In the genomic region with DNA sequence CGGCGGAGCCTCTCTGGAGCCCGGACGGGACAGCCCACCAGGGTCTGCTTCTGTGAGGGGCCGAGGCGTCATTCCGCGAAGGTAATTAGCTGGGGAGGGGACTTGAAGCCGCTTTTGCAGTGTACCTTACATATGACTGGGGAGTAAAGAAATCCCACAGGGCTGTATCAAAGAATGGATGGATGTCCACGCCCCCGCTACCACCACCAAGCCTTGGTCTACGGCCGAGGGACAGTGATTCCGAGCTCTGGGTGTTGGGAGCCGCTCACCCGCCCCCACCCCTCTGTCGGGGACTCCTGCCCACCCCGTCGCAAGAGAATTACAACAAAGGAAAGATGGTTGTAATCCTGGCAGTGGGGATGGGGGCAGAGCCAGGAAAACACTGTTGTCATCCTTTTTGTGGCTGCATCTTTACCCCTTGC, we compare ENCODE assay signal across 1 cellular context.
A peak's percentile ranks its signal among the peaks of the same experiment; 100 is the strongest.
TF ChIP-seq lines count a peak whose summit lies in the region.

No MANE protein-coding gene starts in this region.

TF ChIP-seq in HepG2, 621 proteins besides CTCF, POLR2A, EP300 and RAD21 (continued from another document):
- TF ChIP-seq, protein P1, sequence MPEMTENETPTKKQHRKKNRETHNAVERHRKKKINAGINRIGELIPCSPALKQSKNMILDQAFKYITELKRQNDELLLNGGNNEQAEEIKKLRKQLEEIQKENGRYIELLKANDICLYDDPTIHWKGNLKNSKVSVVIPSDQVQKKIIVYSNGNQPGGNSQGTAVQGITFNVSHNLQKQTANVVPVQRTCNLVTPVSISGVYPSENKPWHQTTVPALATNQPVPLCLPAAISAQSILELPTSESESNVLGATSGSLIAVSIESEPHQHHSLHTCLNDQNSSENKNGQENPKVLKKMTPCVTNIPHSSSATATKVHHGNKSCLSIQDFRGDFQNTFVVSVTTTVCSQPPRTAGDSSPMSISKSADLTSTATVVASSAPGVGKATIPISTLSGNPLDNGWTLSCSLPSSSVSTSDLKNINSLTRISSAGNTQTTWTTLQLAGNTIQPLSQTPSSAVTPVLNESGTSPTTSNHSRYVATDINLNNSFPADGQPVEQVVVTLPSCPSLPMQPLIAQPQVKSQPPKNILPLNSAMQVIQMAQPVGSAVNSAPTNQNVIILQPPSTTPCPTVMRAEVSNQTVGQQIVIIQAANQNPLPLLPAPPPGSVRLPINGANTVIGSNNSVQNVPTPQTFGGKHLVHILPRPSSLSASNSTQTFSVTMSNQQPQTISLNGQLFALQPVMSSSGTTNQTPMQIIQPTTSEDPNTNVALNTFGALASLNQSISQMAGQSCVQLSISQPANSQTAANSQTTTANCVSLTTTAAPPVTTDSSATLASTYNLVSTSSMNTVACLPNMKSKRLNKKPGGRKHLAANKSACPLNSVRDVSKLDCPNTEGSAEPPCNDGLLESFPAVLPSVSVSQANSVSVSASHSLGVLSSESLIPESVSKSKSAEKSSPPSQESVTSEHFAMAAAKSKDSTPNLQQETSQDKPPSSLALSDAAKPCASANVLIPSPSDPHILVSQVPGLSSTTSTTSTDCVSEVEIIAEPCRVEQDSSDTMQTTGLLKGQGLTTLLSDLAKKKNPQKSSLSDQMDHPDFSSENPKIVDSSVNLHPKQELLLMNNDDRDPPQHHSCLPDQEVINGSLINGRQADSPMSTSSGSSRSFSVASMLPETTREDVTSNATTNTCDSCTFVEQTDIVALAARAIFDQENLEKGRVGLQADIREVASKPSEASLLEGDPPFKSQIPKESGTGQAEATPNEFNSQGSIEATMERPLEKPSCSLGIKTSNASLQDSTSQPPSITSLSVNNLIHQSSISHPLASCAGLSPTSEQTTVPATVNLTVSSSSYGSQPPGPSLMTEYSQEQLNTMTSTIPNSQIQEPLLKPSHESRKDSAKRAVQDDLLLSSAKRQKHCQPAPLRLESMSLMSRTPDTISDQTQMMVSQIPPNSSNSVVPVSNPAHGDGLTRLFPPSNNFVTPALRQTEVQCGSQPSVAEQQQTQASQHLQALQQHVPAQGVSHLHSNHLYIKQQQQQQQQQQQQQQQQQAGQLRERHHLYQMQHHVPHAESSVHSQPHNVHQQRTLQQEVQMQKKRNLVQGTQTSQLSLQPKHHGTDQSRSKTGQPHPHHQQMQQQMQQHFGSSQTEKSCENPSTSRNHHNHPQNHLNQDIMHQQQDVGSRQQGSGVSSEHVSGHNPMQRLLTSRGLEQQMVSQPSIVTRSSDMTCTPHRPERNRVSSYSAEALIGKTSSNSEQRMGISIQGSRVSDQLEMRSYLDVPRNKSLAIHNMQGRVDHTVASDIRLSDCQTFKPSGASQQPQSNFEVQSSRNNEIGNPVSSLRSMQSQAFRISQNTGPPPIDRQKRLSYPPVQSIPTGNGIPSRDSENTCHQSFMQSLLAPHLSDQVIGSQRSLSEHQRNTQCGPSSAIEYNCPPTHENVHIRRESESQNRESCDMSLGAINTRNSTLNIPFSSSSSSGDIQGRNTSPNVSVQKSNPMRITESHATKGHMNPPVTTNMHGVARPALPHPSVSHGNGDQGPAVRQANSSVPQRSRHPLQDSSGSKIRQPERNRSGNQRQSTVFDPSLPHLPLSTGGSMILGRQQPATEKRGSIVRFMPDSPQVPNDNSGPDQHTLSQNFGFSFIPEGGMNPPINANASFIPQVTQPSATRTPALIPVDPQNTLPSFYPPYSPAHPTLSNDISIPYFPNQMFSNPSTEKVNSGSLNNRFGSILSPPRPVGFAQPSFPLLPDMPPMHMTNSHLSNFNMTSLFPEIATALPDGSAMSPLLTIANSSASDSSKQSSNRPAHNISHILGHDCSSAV (CRISPR knock-in tag; IDR thresholded peaks at IDR 0.05; ENCODE audit: borderline replicate concordance) = 0 out of 2 replicates have a peak, but pooled peaks have one; percentile 82
- peak; percentile 11 for TF ChIP-seq ZNF501 (CRISPR knock-in tag; IDR thresholded peaks at IDR 0.05)
- peak; percentile 7 for TF ChIP-seq SRSF1 (optimal IDR thresholded peaks at IDR 0.05; ENCODE audit: low read depth, low read length)
- 0 out of 2 replicates have a peak, but pooled peaks have one; percentile 50 for TF ChIP-seq NFATC3 (CRISPR knock-in tag; IDR thresholded peaks at IDR 0.05)
- TF ChIP-seq ZNF552 (CRISPR knock-in tag; IDR thresholded peaks at IDR 0.05; ENCODE audit: borderline replicate concordance) = 0 out of 2 replicates have a peak, but pooled peaks have one; percentile 40
- TF ChIP-seq ZNF670 (CRISPR knock-in tag; IDR thresholded peaks at IDR 0.05; ENCODE audit: borderline replicate concordance) = 0 out of 2 replicates have a peak, but pooled peaks have one; percentile 4
- TF ChIP-seq, protein P2, sequence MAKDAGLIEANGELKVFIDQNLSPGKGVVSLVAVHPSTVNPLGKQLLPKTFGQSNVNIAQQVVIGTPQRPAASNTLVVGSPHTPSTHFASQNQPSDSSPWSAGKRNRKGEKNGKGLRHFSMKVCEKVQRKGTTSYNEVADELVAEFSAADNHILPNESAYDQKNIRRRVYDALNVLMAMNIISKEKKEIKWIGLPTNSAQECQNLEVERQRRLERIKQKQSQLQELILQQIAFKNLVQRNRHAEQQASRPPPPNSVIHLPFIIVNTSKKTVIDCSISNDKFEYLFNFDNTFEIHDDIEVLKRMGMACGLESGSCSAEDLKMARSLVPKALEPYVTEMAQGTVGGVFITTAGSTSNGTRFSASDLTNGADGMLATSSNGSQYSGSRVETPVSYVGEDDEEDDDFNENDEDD (CRISPR knock-in tag; IDR thresholded peaks at IDR 0.05; ENCODE audit: borderline replicate concordance) = no peak
- TF ChIP-seq HMG20A (CRISPR knock-in tag; IDR thresholded peaks at IDR 0.05; ENCODE audit: borderline replicate concordance) = no peak
- peak; percentile 51; the same call in 1 of the 2 replicates for TF ChIP-seq ZNF777 (CRISPR knock-in tag; IDR thresholded peaks at IDR 0.05)
- 0 out of 2 replicates have a peak, but pooled peaks have one; percentile 29 for TF ChIP-seq SETDB1 (CRISPR knock-in tag; IDR thresholded peaks at IDR 0.05; ENCODE audit: borderline replicate concordance)
- peak; percentile 53; the same call in 1 of the 2 replicates for TF ChIP-seq ZFP82 (CRISPR knock-in tag; IDR thresholded peaks at IDR 0.05; ENCODE audit: borderline replicate concordance)
- TF ChIP-seq GFI1 (CRISPR knock-in tag; IDR thresholded peaks at IDR 0.05; ENCODE audit: borderline replicate concordance) = 0 out of 2 replicates have a peak, but pooled peaks have one; percentile 6
- TF ChIP-seq EED (CRISPR knock-in tag; IDR thresholded peaks at IDR 0.05) = 0 out of 2 replicates have a peak, but pooled peaks have one; percentile 13
